Comparison of ENCODE assay signal across 37 cellular contexts in genomic region chr9:79736051-79736450, GRCh38.
"Had no signal": no experiment of that assay in that cellular context is flagged by ENCODE, and none has a peak within 500 bp of the region (broad histone marks: within the 10 kb centered on the region; RNA-seq: fewer than 3 reads in every experiment).

No MANE protein-coding gene starts in this region.

- H3K36me3 Mint-ChIP-seq: activated naive CD4-positive, alpha-beta T cell treated with anti-CD3 and anti-CD28 coated beads, Interleukin-2, amount 10 ng/mL, durations not matched to agents 7 days and 5 days; activated naive CD8-positive, alpha-beta T cell had no signal

- H3K27me3 ChIP-seq: adrenal gland, ascending aorta, body of pancreas, brain microvascular endothelial cell, breast epithelium, cardiac muscle cell had no signal

- H3K27ac Mint-ChIP-seq: activated naive CD4-positive, alpha-beta T cell treated with anti-CD3 and anti-CD28 coated beads for 36 hours; activated naive CD4-positive, alpha-beta T cell treated with anti-CD3 and anti-CD28 coated beads, Interleukin-2, amount 10 ng/mL, durations not matched to agents 7 days and 5 days; activated naive CD4-positive, alpha-beta T cell treated with anti-CD3 and anti-CD28 coated beads, Interleukin-2, amount 50 U/mL, for 24 hours; activated naive CD8-positive, alpha-beta T cell; activated naive CD8-positive, alpha-beta T cell treated with anti-CD3 and anti-CD28 coated beads for 36 hours; activated naive CD8-positive, alpha-beta T cell treated with anti-CD3 and anti-CD28 coated beads, Interleukin-2, amount 10 ng/mL, durations not matched to agents 7 days and 5 days; activated naive CD8-positive, alpha-beta T cell treated with anti-CD3 and anti-CD28 coated beads, Interleukin-2, amount 50 U/mL, for 24 hours; activated T-cell treated with anti-CD3 and anti-CD28 coated beads, Interleukin-2, amount 50 U/mL, for 24 hours; activated T-cell treated with anti-CD3 and anti-CD28 coated beads, Interleukin-2, amount 50 U/mL, for 72 hours; activated T-helper 1 cell treated with anti-CD3 and anti-CD28 coated beads, Interleukin-12 subunit alpha, Interleukin-12 subunit beta, Interleukin-2, Interleukin-4 antibody, amounts not matched to agents 30 ng/mL and 10 ng/mL and 1 ng/mL, durations not matched to agents 14 hours and 24 hours and 36 hours; activated T-helper 17 cell treated with anti-CD3 and anti-CD28 coated beads, Interleukin-2, amount 50 U/mL, for 72 hours; activated T-helper 2 cell treated with anti-CD3 and anti-CD28 coated beads, Interferon-gamma antibody, Interleukin-2, Interleukin-4, amounts not matched to agents 10 μg/mL and 5 μg/mL and 100 μg/mL, durations not matched to agents 14 hours and 24 hours and 36 hours; brain had no signal

- DNase-seq: activated effector memory CD4-positive, alpha-beta T cell treated with anti-CD3 and anti-CD28 coated beads, Interleukin-2, amount 50 U/mL, for 16 hours; activated effector memory CD4-positive, alpha-beta T cell treated with Interleukin-2 at 50 U/mL for 16 hours; activated gamma-delta T cell; activated gamma-delta T cell treated with Interleukin-2 at 50 U/mL for 16 hours; activated naive CD4-positive, alpha-beta T cell; activated naive CD4-positive, alpha-beta T cell treated with anti-CD3 and anti-CD28 coated beads for 36 hours; activated naive CD4-positive, alpha-beta T cell treated with anti-CD3 and anti-CD28 coated beads, Interleukin-2, amount 10 ng/mL, durations not matched to agents 7 days and 5 days; activated naive CD4-positive, alpha-beta T cell treated with anti-CD3 and anti-CD28 coated beads, Interleukin-2, amount 50 U/mL, for 16 hours; activated naive CD4-positive, alpha-beta T cell treated with Interleukin-2 at 50 U/mL for 16 hours; activated naive CD8-positive, alpha-beta T cell treated with anti-CD3 and anti-CD28 coated beads for 36 hours; activated naive CD8-positive, alpha-beta T cell treated with anti-CD3 and anti-CD28 coated beads, Interleukin-2, amount 10 ng/mL, durations not matched to agents 7 days and 5 days; activated naive CD8-positive, alpha-beta T cell treated with anti-CD3 and anti-CD28 coated beads, Interleukin-2, amount 50 U/mL, for 24 hours; activated T-cell treated with anti-CD3 and anti-CD28 coated beads, Interleukin-2, amount 50 U/mL, for 24 hours; activated T-cell treated with anti-CD3 and anti-CD28 coated beads, Interleukin-2, amount 50 U/mL, for 4 hours; activated T-cell treated with anti-CD3 and anti-CD28 coated beads, Interleukin-2, amount 50 U/mL, for 48 hours; activated T-cell treated with anti-CD3 and anti-CD28 coated beads, Interleukin-2, amount 50 U/mL, for 72 hours; adrenal gland; amniotic stem cell; amygdala; anterior cingulate cortex; aorta; body of pancreas; brain microvascular endothelial cell; caudate nucleus; central memory CD4-positive, alpha-beta T cell; cerebellar nuclear complex had no signal

- ATAC-seq: activated naive CD4-positive, alpha-beta T cell treated with anti-CD3 and anti-CD28 coated beads, Interleukin-2, amount 50 U/mL, for 72 hours; activated naive CD8-positive, alpha-beta T cell treated with anti-CD3 and anti-CD28 coated beads, Interleukin-2, amount 50 U/mL, for 24 hours; activated T-cell treated with anti-CD3 and anti-CD28 coated beads, Interleukin-2, amount 50 U/mL, for 4 hours; activated T-cell treated with anti-CD3 and anti-CD28 coated beads, Interleukin-2, amount 50 U/mL, for 72 hours; activated T-helper 17 cell treated with anti-CD3 and anti-CD28 coated beads, Interleukin-2, amount 50 U/mL, for 72 hours; body of pancreas had no signal

- H3K4me1 ChIP-seq: adrenal gland, ascending aorta, body of pancreas, breast epithelium had no signal

- H3K9me3 ChIP-seq: adrenal gland, ascending aorta, body of pancreas, breast epithelium had no signal

- H3K4me3 ChIP-seq: adrenal gland, ascending aorta, body of pancreas, breast epithelium, cardiac muscle cell had no signal

- H3K36me3 ChIP-seq: adrenal gland, ascending aorta, brain microvascular endothelial cell, breast epithelium, cardiac muscle cell had no signal

- H3K4me3 Mint-ChIP-seq: activated naive CD4-positive, alpha-beta T cell treated with anti-CD3 and anti-CD28 coated beads for 36 hours; activated naive CD4-positive, alpha-beta T cell treated with anti-CD3 and anti-CD28 coated beads, Interleukin-2, amount 10 ng/mL, durations not matched to agents 7 days and 5 days; activated naive CD4-positive, alpha-beta T cell treated with anti-CD3 and anti-CD28 coated beads, Interleukin-2, amount 50 U/mL, for 24 hours; activated naive CD8-positive, alpha-beta T cell; activated naive CD8-positive, alpha-beta T cell treated with anti-CD3 and anti-CD28 coated beads for 36 hours; activated naive CD8-positive, alpha-beta T cell treated with anti-CD3 and anti-CD28 coated beads, Interleukin-2, amount 10 ng/mL, durations not matched to agents 7 days and 5 days; activated naive CD8-positive, alpha-beta T cell treated with anti-CD3 and anti-CD28 coated beads, Interleukin-2, amount 50 U/mL, for 24 hours; activated T-cell treated with anti-CD3 and anti-CD28 coated beads, Interleukin-2, amount 50 U/mL, for 24 hours; activated T-cell treated with anti-CD3 and anti-CD28 coated beads, Interleukin-2, amount 50 U/mL, for 4 hours; activated T-cell treated with anti-CD3 and anti-CD28 coated beads, Interleukin-2, amount 50 U/mL, for 72 hours; activated T-helper 1 cell treated with anti-CD3 and anti-CD28 coated beads, Interleukin-12 subunit alpha, Interleukin-12 subunit beta, Interleukin-2, Interleukin-4 antibody, amounts not matched to agents 30 ng/mL and 10 ng/mL and 1 ng/mL, durations not matched to agents 14 hours and 24 hours and 36 hours; activated T-helper 17 cell treated with anti-CD3 and anti-CD28 coated beads, Interleukin-2, amount 50 U/mL, for 72 hours; brain; central memory CD8-positive, alpha-beta T cell had no signal

- H3K27ac ChIP-seq: adrenal gland, ascending aorta, body of pancreas, brain microvascular endothelial cell, breast epithelium, cardiac muscle cell had no signal

- H3K27me3 Mint-ChIP-seq: activated naive CD4-positive, alpha-beta T cell treated with anti-CD3 and anti-CD28 coated beads, Interleukin-2, amount 10 ng/mL, durations not matched to agents 7 days and 5 days; activated naive CD4-positive, alpha-beta T cell treated with anti-CD3 and anti-CD28 coated beads, Interleukin-2, amount 50 U/mL, for 24 hours; activated naive CD8-positive, alpha-beta T cell; activated naive CD8-positive, alpha-beta T cell treated with anti-CD3 and anti-CD28 coated beads for 36 hours; activated T-helper 17 cell treated with anti-CD3 and anti-CD28 coated beads, Interleukin-2, amount 50 U/mL, for 72 hours; central memory CD8-positive, alpha-beta T cell had no signal
